20 cellular contexts compared by ENCODE assay signal in the genomic region with DNA sequence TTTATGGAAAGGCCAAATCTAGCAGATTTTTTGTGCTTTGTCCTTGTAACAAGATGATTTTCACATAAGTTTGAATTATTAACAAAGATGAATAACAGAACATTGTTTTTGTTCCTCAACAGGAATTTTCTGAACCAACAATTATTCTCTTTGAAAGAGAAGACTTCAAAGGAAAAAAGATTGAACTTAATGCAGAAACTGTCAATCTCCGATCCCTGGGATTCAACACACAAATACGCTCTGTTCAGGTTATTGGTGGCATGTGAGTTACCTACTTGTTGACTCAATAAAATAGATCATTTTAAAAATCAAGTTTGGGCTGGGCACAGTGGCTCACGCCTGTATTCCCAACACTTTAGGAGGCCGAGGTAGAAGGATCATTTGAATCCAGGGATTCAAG.
DNase-seq lines count a peak whose midpoint lies in the region; ATAC-seq and TF ChIP-seq lines count a peak whose summit lies in the region.
"Had no signal": no experiment of that assay in that cellular context is flagged by ENCODE, and none has a peak within 500 bp of the region (broad histone marks: within the 10 kb centered on the region; RNA-seq: fewer than 3 reads in every experiment).

No MANE protein-coding gene starts in this region.

- DNase-seq in COLO829 (ENCODE audit: low spot score) (peak; percentile 34), esophagus muscularis mucosa (ENCODE audit: extremely low spot score) (peak; percentile 37)
- DNase-seq in stimulated activated CD8-positive, alpha-beta memory T cell treated with anti-CD3 and anti-CD28 coated beads, Interleukin-4, amount 100 ng/mL, for 48 hours, result no peak
- no peak for DNase-seq in activated CD8-positive, alpha-beta memory T cell treated with anti-CD3 and anti-CD28 coated beads, Interleukin-2, amount 10 ng/mL, durations not matched to agents 7 days and 5 days
- DNase-seq: CD8-positive, alpha-beta memory T cell; GF-D8; Karpas-422; NCI-H1694 treated with DMSO at 0.1 percent for 48 hours; NCI-H2081 treated with DMSO at 0.1 percent for 48 hours; NCI-H2171 treated with DMSO at 0.1 percent for 48 hours; NCI-H524 treated with DMSO at 0.1 percent for 48 hours; NCI-H82; OCI-M1; SHP77 treated with DMSO at 0.1 percent for 48 hours; SK-N-SH had no signal

- no peak for ATAC-seq in GM19463 (IDR thresholded peaks at IDR 0.05; ENCODE audit: unreplicated experiment)
- ATAC-seq in GM18511 (IDR thresholded peaks at IDR 0.05; ENCODE audit: unreplicated experiment), result no peak
- ATAC-seq in activated CD8-positive, alpha-beta memory T cell treated with anti-CD3 and anti-CD28 coated beads, Interleukin-2, amount 10 ng/mL, durations not matched to agents 7 days and 5 days, result no peak

- no peak overlapping the region for H3K4me3 Mint-ChIP-seq in activated CD8-positive, alpha-beta memory T cell treated with anti-CD3 and anti-CD28 coated beads, Interleukin-2, amount 10 ng/mL, durations not matched to agents 7 days and 5 days
- H3K4me3 Mint-ChIP-seq: CD8-positive, alpha-beta memory T cell had no signal

- no peaks in the 10 kb centered on the region for H3K27me3 Mint-ChIP-seq in activated CD8-positive, alpha-beta memory T cell treated with anti-CD3 and anti-CD28 coated beads, Interleukin-2, amount 10 ng/mL, durations not matched to agents 7 days and 5 days
- H3K27me3 Mint-ChIP-seq: CD8-positive, alpha-beta memory T cell had no signal

- H3K27ac ChIP-seq in ACC112 (ENCODE audit: low read depth, low read length) (peak overlapping the region; percentile 41), VCaP (peak overlapping the region; percentile 2; the same call in 1 of the 2 replicates), esophagus muscularis mucosa (replicated peaks in 1 of 4) (no peak overlapping the region)
- H3K27ac ChIP-seq: BLaER1 treated with 17β-estradiol and CSF1 and Interleukin-3, amounts not matched to agents 10 nM and 100 nM had no signal

- H2AFZ ChIP-seq in ACC112 (ENCODE audit: low read length, unreplicated experiment), result no peak overlapping the region

- CTCF ChIA-PET in activated CD8-positive, alpha-beta memory T cell treated with anti-CD3 and anti-CD28 coated beads, Interleukin-2, amount 10 ng/mL, durations not matched to agents 7 days and 5 days (lab: Charles Lee), result interaction anchor here (1.1 kb wide), 1 partner anchor 8 kb away, joined by 9 read pairs; no protein-coding TSS in a partner anchor

- H3K27ac Mint-ChIP-seq in activated CD8-positive, alpha-beta memory T cell treated with anti-CD3 and anti-CD28 coated beads, Interleukin-2, amount 10 ng/mL, durations not matched to agents 7 days and 5 days, result no peak overlapping the region

- no peaks in the 10 kb centered on the region for H3K9me3 Mint-ChIP-seq in activated CD8-positive, alpha-beta memory T cell treated with anti-CD3 and anti-CD28 coated beads, Interleukin-2, amount 10 ng/mL, durations not matched to agents 7 days and 5 days (ENCODE audit: low read depth)
- H3K9me3 Mint-ChIP-seq: CD8-positive, alpha-beta memory T cell had no signal

- H3K36me3 ChIP-seq in ACC112 (ENCODE audit: insufficient read depth, low read length) (peaks cover 18% of the 10 kb centered on the region), esophagus muscularis mucosa (peaks cover 0 to 25% (median 13%) of the 10 kb centered on the region in 4 donors)

- intact Hi-C loops in esophagus muscularis mucosa (cut with DNase I), result no loop called here

- H3K4me1 ChIP-seq in ACC112 (ENCODE audit: control insufficient read depth, insufficient read depth, low read length, unreplicated experiment), result peaks cover 44% of the 10 kb centered on the region
- H3K4me1 ChIP-seq in esophagus muscularis mucosa, result no peaks in the 10 kb centered on the region

- H3K79me2 ChIP-seq in ACC112 (ENCODE audit: control insufficient read depth, insufficient read depth, low read length, unreplicated experiment), result no peaks in the 10 kb centered on the region

- H3K27me3 ChIP-seq in ACC112 (ENCODE audit: insufficient read depth, low read length) (no peaks in the 10 kb centered on the region), esophagus muscularis mucosa (no peaks in the 10 kb centered on the region)
- H3K27me3 ChIP-seq: BLaER1 treated with 17β-estradiol and CSF1 and Interleukin-3, amounts not matched to agents 10 nM and 100 nM had no signal

- TF ChIP-seq EP300 in esophagus muscularis mucosa (IDR thresholded peaks at IDR 0.05), result no peak

- TF ChIP-seq CTCF in VCaP (conservative IDR thresholded peaks at IDR 0.05), result no peak
- no peak for TF ChIP-seq CTCF in esophagus muscularis mucosa (IDR thresholded peaks at IDR 0.05)

- peaks cover 6% of the 10 kb centered on the region for H3K4me1 Mint-ChIP-seq in activated CD8-positive, alpha-beta memory T cell treated with anti-CD3 and anti-CD28 coated beads, Interleukin-2, amount 10 ng/mL, durations not matched to agents 7 days and 5 days

- WGBS in esophagus muscularis mucosa, result 97% methylated on average over 4 of the region's 4 CpGs

- H3K4me3 ChIP-seq in ACC112 (ENCODE audit: low read depth, low read length) (no peak overlapping the region), esophagus muscularis mucosa (no peak overlapping the region)
- H3K4me3 ChIP-seq: BLaER1 treated with 17β-estradiol and CSF1 and Interleukin-3, amounts not matched to agents 10 nM and 100 nM had no signal

- H3K9me3 ChIP-seq in esophagus muscularis mucosa, result no peaks in the 10 kb centered on the region
- H3K9me3 ChIP-seq: BLaER1 treated with 17β-estradiol and CSF1 and Interleukin-3, amounts not matched to agents 10 nM and 100 nM; SK-N-SH had no signal

- no peak for TF ChIP-seq POLR2A in esophagus muscularis mucosa (IDR thresholded peaks at IDR 0.05; ENCODE audit: low read depth)

- H3K36me3 Mint-ChIP-seq in activated CD8-positive, alpha-beta memory T cell treated with anti-CD3 and anti-CD28 coated beads, Interleukin-2, amount 10 ng/mL, durations not matched to agents 7 days and 5 days, result peaks cover 55% of the 10 kb centered on the region

Comparison
In these comparisons a context has a peak if more than half of its experiments do, and no peak if none do; other contexts are left out.
1. H3K27ac ChIP-seq: peak in ACC112 (single experiment) and VCaP (single experiment); none in esophagus muscularis mucosa (0 of 4).
2. DNase-seq: peak in COLO829 (single experiment) and esophagus muscularis mucosa (single experiment); none in stimulated activated CD8-positive, alpha-beta memory T cell treated with anti-CD3 and anti-CD28 coated beads, Interleukin-4, amount 100 ng/mL, for 48 hours (single experiment) and activated CD8-positive, alpha-beta memory T cell treated with anti-CD3 and anti-CD28 coated beads, Interleukin-2, amount 10 ng/mL, durations not matched to agents 7 days and 5 days (single experiment).